ENCODE assay signal across 9 cellular contexts in genomic region chr4:170374770-170375169, GRCh38.
DNase-seq lines count a peak whose midpoint lies in the region; ATAC-seq and TF ChIP-seq lines count a peak whose summit lies in the region.
"Had no signal": no experiment of that assay in that cellular context is flagged by ENCODE, and none has a peak within 500 bp of the region (broad histone marks: within the 10 kb centered on the region; RNA-seq: fewer than 3 reads in every experiment).

No MANE protein-coding gene starts in this region.

- H3K27ac ChIP-seq in H9 (ENCODE audit: insufficient read length, low read depth, low read length) (no peak overlapping the region), mammary epithelial cell (ENCODE audit: insufficient read depth, low read depth, low read length) (no peak overlapping the region), smooth muscle cell (ENCODE audit: low read depth) (no peak overlapping the region)
- H3K27ac ChIP-seq: BLaER1 treated with 17β-estradiol and CSF1 and Interleukin-3, amounts not matched to agents 10 nM and 100 nM had no signal

- no peaks in the 10 kb centered on the region for H3K4me1 ChIP-seq in H9 (ENCODE audit: insufficient read depth, low read length)
- H3K4me1 ChIP-seq in mammary epithelial cell (ENCODE audit: insufficient read depth, low read length), result no peaks in the 10 kb centered on the region
- no peaks in the 10 kb centered on the region for H3K4me1 ChIP-seq in smooth muscle cell (ENCODE audit: low read depth)
- H3K4me1 ChIP-seq: BLaER1 treated with 17β-estradiol and CSF1 and Interleukin-3, amounts not matched to agents 10 nM and 100 nM had no signal

- no peak overlapping the region for H2BK12ac ChIP-seq in H9 (ENCODE audit: insufficient read length, low read depth, low read length)

- in situ Hi-C loops in KBM-7 (cut with MboI; ENCODE audit: low pct_unique_long_range_greater_than_20kb, low sequenced_read_pairs) (no loop called here), mammary epithelial cell (cut with MboI; ENCODE audit: low sequenced_read_pairs in 2 of 2) (no loop called here)

- no peak overlapping the region for H3K4me3 ChIP-seq in mammary epithelial cell (replicated peaks in 1 of 3; ENCODE audit: insufficient read depth in 1 of 3, low read depth in 2 of 3, low read length in 3 of 3)
- no peak overlapping the region for H3K4me3 ChIP-seq in smooth muscle cell
- H3K4me3 ChIP-seq: BLaER1 treated with 17β-estradiol and CSF1 and Interleukin-3, amounts not matched to agents 10 nM and 100 nM had no signal

- intact Hi-C loops in mammary epithelial cell (cut with micrococcal nuclease), result loop anchor here (1.0 to 10.0 kb wide), 3 partner anchors 115 to 240 kb away; no protein-coding TSS in a partner anchor
- intact Hi-C loops in left cardiac atrium (cut with DNase I), result no loop called here

- H2AFZ ChIP-seq in H9 (ENCODE audit: low read length) (no peak overlapping the region), mammary epithelial cell (ENCODE audit: low read depth, low read length) (no peak overlapping the region), smooth muscle cell (ENCODE audit: low read depth) (no peak overlapping the region)

- H4K8ac ChIP-seq in H9 (replicated peaks; ENCODE audit: insufficient read length, low read depth, low read length), result no peak overlapping the region

- no peak overlapping the region for H2BK120ac ChIP-seq in H9 (ENCODE audit: low read depth, low read length, poor library complexity, severe bottlenecking)

- DNase-seq in SIG-M5 treated with dmso at 0.1 percent for 504 hours (lab: John Stamatoyannopoulos, UW; ENCODE audit: unreplicated experiment) (peak; percentile 46), SIG-M5 (lab: John Stamatoyannopoulos, UW) (no peak), H9 (peak; percentile 73), KBM-7 (peak; percentile 75), mammary epithelial cell (peak; percentile 45), smooth muscle cell (lab: John Stamatoyannopoulos, UW; ENCODE audit: unreplicated experiment) (no peak), left cardiac atrium (no peak), NCI-H2029 treated with DMSO at 0.1 percent for 48 hours (lab: John Stamatoyannopoulos, UW) (no peak)

- no peak overlapping the region for H4K91ac ChIP-seq in H9 (ENCODE audit: insufficient read length, low read depth, low read length)

- peaks cover 27% of the 10 kb centered on the region in 2 experiments for H3K9me3 Mint-ChIP-seq in H9

- no peaks in the 10 kb centered on the region for H3K27me3 ChIP-seq in H9 (ENCODE audit: insufficient read depth, low read length)
- no peaks in the 10 kb centered on the region for H3K27me3 ChIP-seq in mammary epithelial cell (ENCODE audit: insufficient read depth, low read length)
- no peaks in the 10 kb centered on the region for H3K27me3 ChIP-seq in smooth muscle cell (ENCODE audit: low read depth)
- H3K27me3 ChIP-seq: BLaER1 treated with 17β-estradiol and CSF1 and Interleukin-3, amounts not matched to agents 10 nM and 100 nM had no signal

- no peak overlapping the region for H3K4me3 Mint-ChIP-seq in H9

- no peak overlapping the region for H3K14ac ChIP-seq in H9 (ENCODE audit: insufficient read depth, low read length)

- CTCF ChIA-PET in mammary epithelial cell (lab: Charles Lee; ENCODE audit: low non-redundant PET), result interaction anchor here (0.7 kb wide), 2 partner anchors 20 to 131 kb away, joined by 3 read pairs; no protein-coding TSS in a partner anchor

- no peak overlapping the region for H2AK5ac ChIP-seq in H9 (ENCODE audit: insufficient read length, low read length)

- dilution Hi-C loops in mammary epithelial cell (cut with HindIII; ENCODE audit: low sequenced_read_pairs), result no loop called here

- no peak overlapping the region for H4K5ac ChIP-seq in H9 (ENCODE audit: insufficient read length, low read depth, low read length)

- TF ChIP-seq CTCF in H9 (conservative IDR thresholded peaks at IDR 0.05) (peak; percentile 81), mammary epithelial cell (conservative IDR thresholded peaks at IDR 0.05 in 1 of 2, IDR thresholded peaks at IDR 0.05 in 1 of 2; ENCODE audit: extremely low read depth in 1 of 2, insufficient read depth in 1 of 2, low read depth in 1 of 2, low read length in 2 of 2) (peak; percentile 67 to 88), smooth muscle cell (IDR thresholded peaks at IDR 0.05; ENCODE audit: borderline replicate concordance, insufficient read depth, poor library complexity, severe bottlenecking) (peak; percentile 12)

- peaks cover 0 to 14% (median 0%) of the 10 kb centered on the region in 3 experiments; a peak in 4 of 7 replicates for H3K36me3 Mint-ChIP-seq in H9 (ENCODE audit: insufficient read depth in 1 of 3, low read depth in 3 of 3)

- H3K23me2 ChIP-seq in H9 (ENCODE audit: insufficient read length, low read depth, low read length, poor library complexity, severe bottlenecking), result no peaks in the 10 kb centered on the region

- H3K4me2 ChIP-seq in H9 (ENCODE audit: insufficient read depth, insufficient read length, low read length), result no peak overlapping the region
- no peak overlapping the region for H3K4me2 ChIP-seq in mammary epithelial cell (ENCODE audit: insufficient read depth, low read depth, low read length)
- no peak overlapping the region for H3K4me2 ChIP-seq in smooth muscle cell
- H3K4me2 ChIP-seq: BLaER1 treated with 17β-estradiol and CSF1 and Interleukin-3, amounts not matched to agents 10 nM and 100 nM had no signal

- no peak overlapping the region for H3K4ac ChIP-seq in H9 (ENCODE audit: low read depth, low read length)

- no peak overlapping the region for H2BK5ac ChIP-seq in H9 (ENCODE audit: insufficient read length, low read length)

- no peak overlapping the region for H2BK20ac ChIP-seq in H9 (ENCODE audit: low read depth, low read length, poor library complexity, severe bottlenecking)

- H3K79me1 ChIP-seq in H9 (ENCODE audit: insufficient read depth, low read depth, low read length, poor library complexity, severe bottlenecking), result no peaks in the 10 kb centered on the region

- H3K23ac ChIP-seq in H9 (ENCODE audit: insufficient read length, low read depth, low read length), result no peak overlapping the region

- H3K56ac ChIP-seq in H9 (ENCODE audit: insufficient read length, low read depth, low read length), result no peak overlapping the region

- BruUV-seq in mammary epithelial cell (replicated peaks; lab: Mats Ljungman, UMichigan), result no TSS peak

- H3K9me3 ChIP-seq in H9 (ENCODE audit: control insufficient read depth, low read depth, low read length) (no peaks in the 10 kb centered on the region), mammary epithelial cell (replicated peaks; ENCODE audit: insufficient read depth, low read length) (no peaks in the 10 kb centered on the region), smooth muscle cell (replicated peaks; ENCODE audit: low read depth) (peaks cover 7% of the 10 kb centered on the region)

- H3K9ac ChIP-seq in H9 (ENCODE audit: extremely low read depth, insufficient read length, low read length), result no peak overlapping the region
- no peak overlapping the region for H3K9ac ChIP-seq in mammary epithelial cell (ENCODE audit: insufficient read depth, low read length)
- no peak overlapping the region for H3K9ac ChIP-seq in smooth muscle cell (ENCODE audit: low read depth)
- H3K9ac ChIP-seq: BLaER1 treated with 17β-estradiol and CSF1 and Interleukin-3, amounts not matched to agents 10 nM and 100 nM had no signal

- H3K18ac ChIP-seq in H9 (ENCODE audit: insufficient read length, low read depth, low read length), result no peak overlapping the region

- no peak for ATAC-seq in left cardiac atrium

- WGBS in H9 (ENCODE audit: extremely low coverage, insufficient read length, low lambda C conversion rate), result no CpG with 5 or more reads among the region's 3 CpGs
- WGBS in mammary epithelial cell (ENCODE audit: low coverage, missing lambda C conversion rate), result 38% methylated on average over 3 of the region's 3 CpGs
- 75% methylated on average over 3 of the region's 3 CpGs for whole genome bisulfite sequencing in smooth muscle cell (ENCODE audit: low lambda C conversion rate)

- H3K36me3 ChIP-seq in mammary epithelial cell (ENCODE audit: insufficient read depth, low read length), result no peaks in the 10 kb centered on the region
- H3K36me3 ChIP-seq in smooth muscle cell (ENCODE audit: low read depth), result no peaks in the 10 kb centered on the region
- H3K36me3 ChIP-seq: BLaER1 treated with 17β-estradiol and CSF1 and Interleukin-3, amounts not matched to agents 10 nM and 100 nM had no signal

- no peaks in the 10 kb centered on the region for H4K20me1 ChIP-seq in H9 (ENCODE audit: control insufficient read depth, insufficient read depth, insufficient read length)
- no peaks in the 10 kb centered on the region for H4K20me1 ChIP-seq in mammary epithelial cell (ENCODE audit: insufficient read depth, low read length)
- no peaks in the 10 kb centered on the region for H4K20me1 ChIP-seq in smooth muscle cell (ENCODE audit: low read depth)
- H4K20me1 ChIP-seq: BLaER1 treated with 17β-estradiol and CSF1 and Interleukin-3, amounts not matched to agents 10 nM and 100 nM had no signal

- no peak overlapping the region for H3K27ac Mint-ChIP-seq in H9

- H2BK15ac ChIP-seq in H9 (ENCODE audit: low read depth, low read length), result no peak overlapping the region

- H3K4me1 Mint-ChIP-seq in H9, result no peaks in the 10 kb centered on the region

- no peaks in the 10 kb centered on the region for H3K79me2 ChIP-seq in H9 (ENCODE audit: insufficient read depth, low read length)
- H3K79me2 ChIP-seq in mammary epithelial cell (ENCODE audit: insufficient read depth, low read length), result no peaks in the 10 kb centered on the region
- no peaks in the 10 kb centered on the region for H3K79me2 ChIP-seq in smooth muscle cell (ENCODE audit: low read depth)

- H3T11ph ChIP-seq in H9 (ENCODE audit: low read length), result no peak overlapping the region

- H3K27me3 Mint-ChIP-seq in H9 (ENCODE audit: low read depth), result no peaks in the 10 kb centered on the region

- H3F3A ChIP-seq in smooth muscle cell (ENCODE audit: low read depth), result no peaks in the 10 kb centered on the region

Comparison
In these comparisons a context has a peak if more than half of its experiments do, and no peak if none do; other contexts are left out.
1. DNase-seq: peak in SIG-M5 treated with dmso at 0.1 percent for 504 hours (single experiment), H9 (single experiment), KBM-7 (single experiment) and mammary epithelial cell (single experiment); none in SIG-M5 (single experiment), smooth muscle cell (single experiment), left cardiac atrium (single experiment) and NCI-H2029 treated with DMSO at 0.1 percent for 48 hours (single experiment).
2. CTCF ChIP-seq: peak in every context shown above with its lines; median percentile 81 in H9; 78 in mammary epithelial cell; 12 in smooth muscle cell.